In genomic region chr20:64184795-64185194, GRCh38 we compare ENCODE assay signal across 23 cellular contexts. TPM values are rescaled to one million over a fixed set of nuclear protein-coding genes. Genes with fewer than 3 reads are reported as not detected.
"Had no signal": no experiment of that assay in that cellular context is flagged by ENCODE, and none has a peak within 500 bp of the region (broad histone marks: within the 10 kb centered on the region; RNA-seq: fewer than 3 reads in every experiment).

No MANE protein-coding gene starts in this region.

- DNase-seq: activated CD4-positive, alpha-beta T cell treated with anti-CD3 and anti-CD28 coated beads for 48 hours; activated CD4-positive, CD25-positive, alpha-beta regulatory T cell; anterior cingulate cortex; brain microvascular endothelial cell; central memory CD4-positive, alpha-beta T cell; colonic mucosa; foreskin keratinocyte; hypothalamus; stimulated activated CD4-positive, alpha-beta T cell treated with anti-CD3 and anti-CD28 coated beads, Interleukin-12 subunit alpha, Interleukin-12 subunit beta, amount 100 ng/mL, for 4 hours; stimulated activated CD4-positive, alpha-beta T cell treated with anti-CD3 and anti-CD28 coated beads, Interleukin-1b, Interleukin-23, amount 100 ng/mL, for 48 hours; stimulated activated CD8-positive, alpha-beta memory T cell treated with anti-CD3 and anti-CD28 coated beads, Interleukin-4, amount 100 ng/mL, for 48 hours; T-cell; T-helper 9 cell; transverse colon had no signal

- H3K36me3 ChIP-seq: brain microvascular endothelial cell, colonic mucosa, suprapubic skin, transverse colon, vagina had no signal

- H3K9me3 ChIP-seq: colonic mucosa, suprapubic skin, transverse colon, vagina had no signal

- H3K4me1 ChIP-seq: colonic mucosa, foreskin keratinocyte, suprapubic skin, vagina had no signal

- ATAC-seq: foreskin keratinocyte had no signal

- H3K27ac ChIP-seq: brain microvascular endothelial cell, colonic mucosa, foreskin keratinocyte, suprapubic skin, transverse colon, vagina had no signal

- FAIRE-seq: keratinocyte had no signal

- H3K4me3 ChIP-seq: colonic mucosa, lung, suprapubic skin, transverse colon, vagina had no signal

- H3K27me3 ChIP-seq: brain microvascular endothelial cell, colonic mucosa, foreskin keratinocyte, vagina had no signal

RNA-seq across cellular contexts. Expression of gene MYT1, which starts 20.5 kb away (rescaled TPM):
- total RNA-seq: activated T-helper 1 cell treated with anti-CD3 and anti-CD28 coated beads, Interleukin-12 subunit alpha, Interleukin-12 subunit beta, Interleukin-2, Interleukin-4 antibody, amounts not matched to agents 30 ng/mL and 10 ng/mL and 1 ng/mL, durations not matched to agents 14 hours and 24 hours and 36 hours; epithelial cell of proximal tubule; fibroblast of lung; foreskin keratinocyte; omental fat pad; posterior vena cava; vagina had no signal
- polyA plus RNA-seq: fibroblast of lung, keratinocyte had no signal
